ENCODE assay signal across 9 cellular contexts in the genomic region with DNA sequence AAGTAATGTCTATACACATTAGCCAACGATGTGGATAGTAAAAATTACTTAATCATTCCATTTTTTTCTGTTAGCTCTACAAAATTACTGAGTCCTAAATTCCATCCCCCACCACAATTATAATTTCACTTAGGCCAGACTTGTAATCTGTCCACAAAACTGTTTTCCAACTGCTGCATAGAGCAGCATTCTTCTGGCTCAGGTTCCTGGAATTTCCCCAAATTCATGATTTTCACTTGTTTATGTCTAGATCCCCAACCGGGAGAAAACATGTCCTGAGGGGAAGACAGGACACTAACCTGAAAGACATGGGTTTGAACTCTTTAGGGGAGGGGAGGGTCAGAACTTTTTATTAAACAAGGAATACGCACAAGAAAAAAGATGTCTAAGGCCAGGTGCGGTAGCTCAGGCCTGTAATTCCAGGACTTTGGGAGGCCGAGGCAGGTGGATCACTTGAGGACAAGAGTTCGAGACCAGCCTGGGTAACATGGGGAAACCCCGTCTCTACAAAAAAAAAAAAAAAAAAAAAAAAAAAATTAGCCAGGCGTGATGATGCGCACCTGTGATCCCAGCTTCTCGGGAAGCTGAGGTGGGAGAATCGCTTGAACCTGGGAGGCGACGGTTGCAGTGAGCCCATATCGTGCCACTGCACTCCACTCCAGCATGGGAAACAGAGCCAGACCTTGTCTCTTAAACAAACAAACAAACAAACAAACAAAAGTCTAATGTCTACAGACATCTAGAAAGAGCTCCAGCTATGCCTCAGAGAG. TPM values are rescaled to one million over a fixed set of nuclear protein-coding genes. Genes with fewer than 3 reads are reported as not detected.
DNase-seq lines count a peak whose midpoint lies in the region; ATAC-seq, FAIRE-seq and TF ChIP-seq lines count a peak whose summit lies in the region.
"Had no signal": no experiment of that assay in that cellular context is flagged by ENCODE, and none has a peak within 500 bp of the region (broad histone marks: within the 10 kb centered on the region; RNA-seq: fewer than 3 reads in every experiment).

No MANE protein-coding gene starts in this region.

- 67 to 73% methylated on average over 14 of the region's 14 CpGs for WGBS in lower leg skin, 2 donors

- peaks cover 3% of the 10 kb centered on the region for H3K9me1 ChIP-seq in keratinocyte (ENCODE audit: control insufficient read depth, extremely low read depth, insufficient read depth, low read length)

- TF ChIP-seq POLR2A in lower leg skin (IDR thresholded peaks at IDR 0.05) (no peak), H54 (IDR thresholded peaks at IDR 0.05; ENCODE audit: low read depth, low read length) (no peak)

- H3K9ac ChIP-seq in keratinocyte (ENCODE audit: control insufficient read depth, extremely low read depth, insufficient read depth, low read length), result peak overlapping the region; percentile 96

- DNase-seq in left ventricle myocardium inferior, result no peak
- no peak for DNase-seq in left cardiac atrium
- DNase-seq in activated CD8-positive, alpha-beta T cell treated with anti-CD3 and anti-CD28 coated beads, Interleukin-2, amount 10 ng/mL, durations not matched to agents 7 days and 5 days, result no peak
- no peak for DNase-seq in keratinocyte (ENCODE audit: low read depth, low spot score)
- no peak for DNase-seq in upper lobe of right lung
- no peak for DNase-seq in lower leg skin (ENCODE audit: low spot score in 2 of 2)
- no peak for DNase-seq in Kasumi-1 (lab: John Stamatoyannopoulos, UW)
- DNase-seq in H54 (ENCODE audit: insufficient read length, low spot score), result no peak

- no peak for FAIRE-seq in keratinocyte (lab: Jason Lieb, UNC)
- no peak for FAIRE-seq in H54 (lab: Jason Lieb, UNC)

- H3K4me3 Mint-ChIP-seq in activated CD8-positive, alpha-beta T cell treated with anti-CD3 and anti-CD28 coated beads, Interleukin-2, amount 10 ng/mL, durations not matched to agents 7 days and 5 days, result peak overlapping the region; percentile 92

- H3K9me3 ChIP-seq in left ventricle myocardium inferior (replicated peaks) (no peaks in the 10 kb centered on the region), keratinocyte (ENCODE audit: control insufficient read depth, low read depth, low read length) (no peaks in the 10 kb centered on the region), upper lobe of right lung (no peaks in the 10 kb centered on the region)

- CTCF ChIA-PET in activated CD8-positive, alpha-beta T cell treated with anti-CD3 and anti-CD28 coated beads, Interleukin-2, amount 10 ng/mL, durations not matched to agents 7 days and 5 days (lab: Charles Lee), result interaction anchor here (0.6 to 2.1 kb wide), 2 partner anchors 23 to 740 kb away, joined by 3 to 8 read pairs; no protein-coding TSS in a partner anchor

- ATAC-seq in left cardiac atrium (no peak), upper lobe of right lung (no peak)
- ATAC-seq in activated CD8-positive, alpha-beta T cell treated with anti-CD3 and anti-CD28 coated beads, Interleukin-2, amount 10 ng/mL, durations not matched to agents 7 days and 5 days, result no peak

- H3K4me1 ChIP-seq in left ventricle myocardium inferior, result peaks cover 76% of the 10 kb centered on the region
- peaks cover 36% of the 10 kb centered on the region for H3K4me1 ChIP-seq in keratinocyte (ENCODE audit: control insufficient read depth, extremely low read depth, insufficient read depth, low read length)
- peaks cover 9% of the 10 kb centered on the region for H3K4me1 ChIP-seq in upper lobe of right lung

- H2AFZ ChIP-seq in keratinocyte (ENCODE audit: control insufficient read depth, low read length), result no peak overlapping the region

- peaks cover 52% of the 10 kb centered on the region for H3K79me2 ChIP-seq in keratinocyte (ENCODE audit: control insufficient read depth, insufficient read depth, low read length)

- TF ChIP-seq CTCF in left ventricle myocardium inferior (IDR thresholded peaks at IDR 0.05; ENCODE audit: borderline replicate concordance) (no peak), keratinocyte (optimal IDR thresholded peaks at IDR 0.05 in 1 of 3, IDR thresholded peaks at IDR 0.05 in 1 of 3, conservative IDR thresholded peaks at IDR 0.05 in 1 of 3; ENCODE audit: extremely low read depth in 1 of 3, insufficient read depth in 2 of 3, low read length in 3 of 3) (no peak), upper lobe of right lung (IDR thresholded peaks at IDR 0.05) (no peak), lower leg skin (IDR thresholded peaks at IDR 0.05) (no peak)

- no peaks in the 10 kb centered on the region for H3K27me3 Mint-ChIP-seq in activated CD8-positive, alpha-beta T cell treated with anti-CD3 and anti-CD28 coated beads, Interleukin-2, amount 10 ng/mL, durations not matched to agents 7 days and 5 days (ENCODE audit: low read depth)

- no peaks in the 10 kb centered on the region for H3K36me3 ChIP-seq in left ventricle myocardium inferior
- no peaks in the 10 kb centered on the region for H3K36me3 ChIP-seq in keratinocyte (ENCODE audit: control insufficient read depth in 2 of 2, extremely low read depth in 1 of 2, insufficient read depth in 2 of 2, low read length in 2 of 2)
- no peaks in the 10 kb centered on the region for H3K36me3 ChIP-seq in upper lobe of right lung

- peaks cover 29% of the 10 kb centered on the region for H3K4me1 Mint-ChIP-seq in activated CD8-positive, alpha-beta T cell treated with anti-CD3 and anti-CD28 coated beads, Interleukin-2, amount 10 ng/mL, durations not matched to agents 7 days and 5 days (ENCODE audit: low read depth)

- H3K9me3 Mint-ChIP-seq in activated CD8-positive, alpha-beta T cell treated with anti-CD3 and anti-CD28 coated beads, Interleukin-2, amount 10 ng/mL, durations not matched to agents 7 days and 5 days (ENCODE audit: insufficient read depth), result no peaks in the 10 kb centered on the region

- peak overlapping the region; percentile 99 for H3K4me2 ChIP-seq in keratinocyte (ENCODE audit: control insufficient read depth, extremely low read depth, insufficient read depth, low read depth, low read length)

- peaks cover 17% of the 10 kb centered on the region for H3K36me3 Mint-ChIP-seq in activated CD8-positive, alpha-beta T cell treated with anti-CD3 and anti-CD28 coated beads, Interleukin-2, amount 10 ng/mL, durations not matched to agents 7 days and 5 days (ENCODE audit: low read depth)

- peak overlapping the region; percentile 92 for H3K27ac ChIP-seq in left ventricle myocardium inferior (replicated peaks)
- H3K27ac ChIP-seq in keratinocyte (ENCODE audit: control insufficient read depth, insufficient read depth, low read length), result peak overlapping the region; percentile 85
- no peak overlapping the region for H3K27ac ChIP-seq in upper lobe of right lung
- H3K27ac ChIP-seq: SK-N-MC had no signal

- H3K27me3 ChIP-seq in left ventricle myocardium inferior (ENCODE audit: low read depth), result no peaks in the 10 kb centered on the region
- H3K27me3 ChIP-seq in keratinocyte (ENCODE audit: control insufficient read depth, extremely low read depth, insufficient read depth, low read length), result no peaks in the 10 kb centered on the region
- H3K27me3 ChIP-seq in upper lobe of right lung, result no peaks in the 10 kb centered on the region

- H3K4me3 ChIP-seq in left ventricle myocardium inferior (peak overlapping the region; percentile 80), keratinocyte (ENCODE audit: control insufficient read depth in 2 of 3, extremely low read depth in 1 of 3, insufficient read depth in 2 of 3, low read depth in 1 of 3, low read length in 3 of 3) (peak overlapping the region; percentile 70 to 89 (median 88)), upper lobe of right lung (peak overlapping the region; percentile 91), lower leg skin (ENCODE audit: low read depth, poor library complexity, severe bottlenecking) (no peak overlapping the region)
- H3K4me3 ChIP-seq: SK-N-MC had no signal

- dilution Hi-C loops in keratinocyte (cut with MboI; ENCODE audit: extremely low pct_ligation_motif_present, low sequenced_read_pairs), result no loop called here

- no peak overlapping the region for H3K27ac Mint-ChIP-seq in activated CD8-positive, alpha-beta T cell treated with anti-CD3 and anti-CD28 coated beads, Interleukin-2, amount 10 ng/mL, durations not matched to agents 7 days and 5 days

- intact Hi-C loops in left ventricle myocardium inferior (cut with micrococcal nuclease), result no loop called here
- intact Hi-C loops in left cardiac atrium (cut with DNase I), result no loop called here
- intact Hi-C loops in upper lobe of right lung (cut with DNase I), result no loop called here
- intact Hi-C loops in lower leg skin (cut with DNase I; ENCODE audit: low total_unique reads), result no loop called here

- POLR2A ChIA-PET in activated CD8-positive, alpha-beta T cell treated with anti-CD3 and anti-CD28 coated beads, Interleukin-2, amount 10 ng/mL, durations not matched to agents 7 days and 5 days (lab: Charles Lee), result no interaction called here

- no peaks in the 10 kb centered on the region for H4K20me1 ChIP-seq in keratinocyte (ENCODE audit: control insufficient read depth, extremely low read depth, insufficient read depth, low read length)

RNA-seq across cellular contexts. Expression of gene ETFA, which starts 1.5 kb away (rescaled TPM):
- 511 TPM for total RNA-seq in left ventricle myocardium inferior
- 100 to 1,000 TPM; 265 to 268 TPM for total RNA-seq in left cardiac atrium
- 100 to 1,000 TPM; 108 to 111 TPM for total RNA-seq in activated CD8-positive, alpha-beta T cell treated with anti-CD3 and anti-CD28 coated beads, Interleukin-2, amount 10 ng/mL, durations not matched to agents 7 days and 5 days
- 176 to 230 TPM (median 219 TPM) in 3 replicates for polyA plus RNA-seq in keratinocyte
- 111 TPM for polyA plus RNA-seq in keratinocyte (2011; ENCODE audit: low read depth)
- polyA plus RNA-seq in keratinocyte (2011; cell fraction: cytosol; rRNA removed), result 148 and 221 TPM in 2 replicates
- polyA plus RNA-seq in keratinocyte (2011; cell fraction: nucleus; rRNA removed), result 117 and 151 TPM in 2 replicates
- 137 and 198 TPM in 2 replicates for polyA plus RNA-seq in keratinocyte (2012; ENCODE audit: low replicate concordance)
- 40.9 to 151 TPM (median 114 TPM) in 3 replicates for polyA minus RNA-seq in keratinocyte
- 85.4 TPM for polyA minus RNA-seq in keratinocyte (2011; cell fraction: cytosol; rRNA and poly(A)+ RNA removed)
- 32.6 and 66.9 TPM in 2 replicates for polyA minus RNA-seq in keratinocyte (2011; cell fraction: nucleus; rRNA and poly(A)+ RNA removed)
- 71.3 TPM for total RNA-seq in upper lobe of right lung
- total RNA-seq in lower leg skin, result 100 to 1,000 TPM in 1 of 4 donors, 10 to 100 TPM in 3; 65.1 to 110 (median 67.5) TPM

RNA-seq across cellular contexts. Expression of gene ISL2, which starts 26.8 kb away (rescaled TPM):
- total RNA-seq in left ventricle myocardium inferior (not detected), left cardiac atrium (not detected), upper lobe of right lung (not detected), lower leg skin (not detected)
- under 1 TPM; 0.32 to 0.37 TPM for total RNA-seq in activated CD8-positive, alpha-beta T cell treated with anti-CD3 and anti-CD28 coated beads, Interleukin-2, amount 10 ng/mL, durations not matched to agents 7 days and 5 days
- not detected in 3 replicates for polyA plus RNA-seq in keratinocyte
- not detected for polyA plus RNA-seq in keratinocyte (2011; ENCODE audit: low read depth)
- not detected in 2 replicates for polyA plus RNA-seq in keratinocyte (2011; cell fraction: cytosol; rRNA removed)
- not detected in 2 replicates for polyA plus RNA-seq in keratinocyte (2011; cell fraction: nucleus; rRNA removed)
- polyA plus RNA-seq in keratinocyte (2012; ENCODE audit: low replicate concordance), result not detected in 2 replicates
- not detected in 3 replicates for polyA minus RNA-seq in keratinocyte
- not detected for polyA minus RNA-seq in keratinocyte (2011; cell fraction: cytosol; rRNA and poly(A)+ RNA removed)
- polyA minus RNA-seq in keratinocyte (2011; cell fraction: nucleus; rRNA and poly(A)+ RNA removed), result not detected in 2 replicates
